9 cellular contexts compared by ENCODE assay signal in the genomic region with DNA sequence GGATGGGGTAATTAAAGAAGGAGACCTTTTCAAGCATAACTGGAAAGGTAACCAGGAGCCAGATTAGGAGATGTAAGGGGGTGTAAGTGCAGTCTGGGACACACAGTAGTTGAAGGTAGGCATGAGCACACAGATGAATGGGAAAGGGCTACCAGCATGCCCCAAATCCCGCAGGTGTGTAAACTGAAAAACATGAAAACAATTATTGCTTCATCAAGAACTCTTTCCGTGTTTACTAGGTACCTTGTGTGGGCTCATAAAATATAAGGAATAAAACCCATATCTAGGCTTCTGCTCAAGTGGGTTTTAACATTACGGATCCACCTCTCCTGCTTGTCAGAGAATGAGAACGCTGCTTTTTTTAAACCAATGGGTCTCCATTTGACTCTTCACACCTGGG. TPM values are rescaled to one million over a fixed set of nuclear protein-coding genes. Genes with fewer than 3 reads are reported as not detected.
DNase-seq lines count a peak whose midpoint lies in the region; ATAC-seq and TF ChIP-seq lines count a peak whose summit lies in the region.
"Had no signal": no experiment of that assay in that cellular context is flagged by ENCODE, and none has a peak within 500 bp of the region (broad histone marks: within the 10 kb centered on the region; RNA-seq: fewer than 3 reads in every experiment).

No MANE protein-coding gene starts in this region.

- no peak overlapping the region for H2BK5ac ChIP-seq in H9 (ENCODE audit: insufficient read length, low read length)

- H3K79me1 ChIP-seq in H9 (ENCODE audit: insufficient read depth, low read depth, low read length, poor library complexity, severe bottlenecking) = peaks cover 8% of the 10 kb centered on the region

- no peak overlapping the region for H4K5ac ChIP-seq in H9 (ENCODE audit: insufficient read length, low read depth, low read length)

- peaks cover 32 to 38% of the 10 kb centered on the region in 2 experiments for H3K4me1 Mint-ChIP-seq in H9
- peaks cover 34% of the 10 kb centered on the region for H3K4me1 Mint-ChIP-seq in T-helper 17 cell

- H2BK12ac ChIP-seq in H9 (ENCODE audit: insufficient read length, low read depth, low read length) = no peak overlapping the region

- H3K18ac ChIP-seq in H9 (ENCODE audit: insufficient read length, low read depth, low read length) = no peak overlapping the region

- H3K4me3 ChIP-seq in fibroblast of villous mesenchyme (ENCODE audit: low read depth, low read length) (peak overlapping the region; percentile 91), skeletal muscle satellite cell (ENCODE audit: low read length) (peak overlapping the region; percentile 81)

- no peak overlapping the region for H3K23ac ChIP-seq in H9 (ENCODE audit: insufficient read length, low read depth, low read length)

- ATAC-seq in T-helper 17 cell (no peak), GM19023 (IDR thresholded peaks at IDR 0.05; ENCODE audit: unreplicated experiment) (no peak), GM19467 (IDR thresholded peaks at IDR 0.05; ENCODE audit: unreplicated experiment) (no peak)

- H3K14ac ChIP-seq in H9 (ENCODE audit: insufficient read depth, low read length) = no peak overlapping the region

- peak overlapping the region; percentile 87 for H3K4me2 ChIP-seq in H9 (ENCODE audit: insufficient read depth, insufficient read length, low read length)
- peak overlapping the region; percentile 92 for H3K4me2 ChIP-seq in skeletal muscle satellite cell (ENCODE audit: low read length)

- H3K36me3 Mint-ChIP-seq in H9 (ENCODE audit: insufficient read depth in 1 of 3, low read depth in 3 of 3) (no peaks in the 10 kb centered on the region), T-helper 17 cell (ENCODE audit: low read depth) (no peaks in the 10 kb centered on the region)

- no peak for DNase-seq in H9
- DNase-seq in T-helper 17 cell = no peak
- no peak for DNase-seq in fibroblast of villous mesenchyme (ENCODE audit: low read depth)
- no peak for DNase-seq in DMS153 treated with DMSO at 0.1 percent for 48 hours (lab: John Stamatoyannopoulos, UW; ENCODE audit: unreplicated experiment)
- DNase-seq in hepatic stellate cell (ENCODE audit: low spot score) = no peak
- DNase-seq: NCI-H1048 had no signal

- H3K4me1 ChIP-seq in H9 (ENCODE audit: insufficient read depth, low read length) = peaks cover under 1% of the 10 kb centered on the region; the same call in 1 of the 2 replicates
- peaks cover 28% of the 10 kb centered on the region for H3K4me1 ChIP-seq in skeletal muscle satellite cell (ENCODE audit: control insufficient read depth, insufficient read depth, low read length)

- no peak overlapping the region for H4K8ac ChIP-seq in H9 (replicated peaks; ENCODE audit: insufficient read length, low read depth, low read length)

- no peak overlapping the region for H4K91ac ChIP-seq in H9 (ENCODE audit: insufficient read length, low read depth, low read length)

- peaks cover 26% of the 10 kb centered on the region; the same call in 1 of the 2 replicates for H3K79me2 ChIP-seq in H9 (ENCODE audit: insufficient read depth, low read length)

- H3K27ac ChIP-seq in H9 (ENCODE audit: insufficient read length, low read depth, low read length) = no peak overlapping the region

- H3K56ac ChIP-seq in H9 (ENCODE audit: insufficient read length, low read depth, low read length) = no peak overlapping the region

- H3K9me3 Mint-ChIP-seq in H9 = no peaks in the 10 kb centered on the region

- H2BK15ac ChIP-seq in H9 (ENCODE audit: low read depth, low read length) = no peak overlapping the region

- no peak overlapping the region for H2BK20ac ChIP-seq in H9 (ENCODE audit: low read depth, low read length, poor library complexity, severe bottlenecking)

- H2AK5ac ChIP-seq in H9 (ENCODE audit: insufficient read length, low read length) = no peak overlapping the region

- no peak overlapping the region for H3K4ac ChIP-seq in H9 (ENCODE audit: low read depth, low read length)

- H3K9me3 ChIP-seq in H9 (ENCODE audit: control insufficient read depth, low read depth, low read length) (no peaks in the 10 kb centered on the region), T-helper 17 cell (ENCODE audit: control insufficient read depth, low read length, poor library complexity, severe bottlenecking) (no peaks in the 10 kb centered on the region), skeletal muscle satellite cell (replicated peaks; ENCODE audit: low read length) (no peaks in the 10 kb centered on the region)

- no peak overlapping the region for H2AFZ ChIP-seq in H9 (ENCODE audit: low read length)

- no peaks in the 10 kb centered on the region for H3K36me3 ChIP-seq in skeletal muscle satellite cell (ENCODE audit: insufficient read depth, low read length)

- H2BK120ac ChIP-seq in H9 (ENCODE audit: low read depth, low read length, poor library complexity, severe bottlenecking) = no peak overlapping the region

- no peaks in the 10 kb centered on the region for H4K20me1 ChIP-seq in H9 (ENCODE audit: control insufficient read depth, insufficient read depth, insufficient read length)

- H3K4me3 Mint-ChIP-seq in H9 (peak overlapping the region; percentile 81 to 91), T-helper 17 cell (peak overlapping the region; percentile 60)

- no CpG with 5 or more reads among the region's 4 CpGs for WGBS in H9 (ENCODE audit: extremely low coverage, insufficient read length, low lambda C conversion rate)

- H3K23me2 ChIP-seq in H9 (ENCODE audit: insufficient read length, low read depth, low read length, poor library complexity, severe bottlenecking) = peaks cover 8% of the 10 kb centered on the region

- H3K27me3 ChIP-seq in H9 (ENCODE audit: insufficient read depth, low read length) = no peaks in the 10 kb centered on the region
- no peaks in the 10 kb centered on the region for H3K27me3 ChIP-seq in skeletal muscle satellite cell (ENCODE audit: control insufficient read depth, insufficient read depth, low read length)

- no peak for TF ChIP-seq CTCF in H9 (conservative IDR thresholded peaks at IDR 0.05)
- no peak for TF ChIP-seq CTCF in fibroblast of villous mesenchyme (IDR thresholded peaks at IDR 0.05; ENCODE audit: insufficient read depth, low read depth, low read length)

- no peaks in the 10 kb centered on the region for H3K27me3 Mint-ChIP-seq in H9 (ENCODE audit: low read depth)
- peaks cover 6% of the 10 kb centered on the region for H3K27me3 Mint-ChIP-seq in T-helper 17 cell

- H3T11ph ChIP-seq in H9 (ENCODE audit: low read length) = no peak overlapping the region

- H3K9ac ChIP-seq in H9 (ENCODE audit: extremely low read depth, insufficient read length, low read length) (no peak overlapping the region), skeletal muscle satellite cell (ENCODE audit: low read depth, low read length) (peak overlapping the region; percentile 97)

- H3K27ac Mint-ChIP-seq in H9 (peak overlapping the region in 1 of 3 experiments; percentile 96; a peak in 1 of 7 replicates), T-helper 17 cell (peak overlapping the region; percentile 69)

RNA-seq across cellular contexts. Expression of a gene that starts 1.1 kb away (rescaled TPM):
- 86.4 and 97.0 TPM in 2 replicates for total RNA-seq in H9 (2021)
- total RNA-seq in T-helper 17 cell = 10 to 100 TPM; 46.6 to 52.9 TPM
- 92.0 and 93.4 TPM in 2 replicates for total RNA-seq in fibroblast of villous mesenchyme
- total RNA-seq in skeletal muscle satellite cell (2012; rRNA removed) = 87.4 and 87.7 TPM in 2 replicates

RNA-seq across cellular contexts. Expression of a gene that starts 41.3 kb away (rescaled TPM):
- total RNA-seq in H9 (2021) (44.6 and 46.0 TPM in 2 replicates), T-helper 17 cell (10 to 100 TPM; 15.5 to 18.6 TPM), fibroblast of villous mesenchyme (23.8 and 27.6 TPM in 2 replicates)
- total RNA-seq in skeletal muscle satellite cell (2012; rRNA removed) = 17.0 and 17.7 TPM in 2 replicates
